Comparison of ENCODE assay signal across 10 cellular contexts in the genomic region with DNA sequence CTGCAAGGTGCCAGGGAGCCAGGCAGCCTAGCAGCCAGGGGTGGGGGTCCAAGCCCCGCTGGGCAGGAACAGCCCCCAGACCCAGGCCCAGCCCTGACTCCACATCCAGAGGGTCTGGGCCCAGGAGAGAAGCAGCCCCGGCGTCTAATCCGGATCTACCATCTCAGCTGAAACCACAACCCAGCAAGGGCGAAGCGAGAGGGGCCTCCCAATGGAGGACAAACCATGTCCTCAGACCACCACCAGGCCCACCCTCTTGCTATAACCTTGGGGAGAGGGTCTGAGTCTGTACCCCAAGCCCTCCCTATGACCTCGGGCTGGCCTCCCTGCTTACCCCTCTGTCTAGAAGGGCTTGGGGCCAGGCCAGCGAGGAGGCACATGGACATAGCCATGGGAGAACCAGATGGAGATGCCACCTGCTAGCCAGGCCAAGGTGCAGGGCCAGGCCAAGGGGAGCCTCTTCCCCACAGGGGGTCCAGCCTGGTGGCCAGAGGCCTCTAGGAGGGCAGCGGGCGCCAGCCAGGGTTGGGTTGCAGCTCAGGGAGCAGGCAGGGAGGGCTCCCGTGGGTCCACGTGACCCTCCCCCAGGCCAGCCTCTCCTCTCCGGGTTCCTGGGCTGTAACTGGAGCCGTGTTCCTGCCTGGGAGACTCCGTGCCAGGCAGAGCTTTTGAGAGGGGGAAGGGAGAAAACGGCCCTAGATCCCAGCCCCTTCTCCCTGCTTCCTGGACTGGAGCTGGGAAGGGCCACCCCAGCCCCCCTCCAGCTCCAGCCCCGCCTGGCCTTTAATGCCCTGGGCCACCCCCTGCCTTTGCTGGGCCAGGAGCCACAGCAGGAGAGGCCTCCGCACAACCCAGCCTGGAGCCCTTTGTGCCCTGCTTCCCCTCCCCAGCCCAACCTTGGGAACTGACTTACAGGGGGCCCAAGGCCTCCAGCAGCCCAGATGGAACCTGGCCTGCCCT. TPM values are rescaled to one million over a fixed set of nuclear protein-coding genes. Genes with fewer than 3 reads are reported as not detected.
DNase-seq lines count a peak whose midpoint lies in the region; ATAC-seq, FAIRE-seq and TF ChIP-seq lines count a peak whose summit lies in the region.
"Had no signal": no experiment of that assay in that cellular context is flagged by ENCODE, and none has a peak within 500 bp of the region (broad histone marks: within the 10 kb centered on the region; RNA-seq: fewer than 3 reads in every experiment).

No MANE protein-coding gene starts in this region.

- intact Hi-C loops in posterior vena cava (cut with DNase I), result loop anchor here (5.0 to 10.0 kb wide), 3 partner anchors 183 to 470 kb away; no protein-coding TSS in a partner anchor

- no peak for ATAC-seq in GM19035 (IDR thresholded peaks at IDR 0.05; ENCODE audit: unreplicated experiment)
- no peak for ATAC-seq in HG02938 (IDR thresholded peaks at IDR 0.05; ENCODE audit: unreplicated experiment)

- DNase-seq in GM13976 (ENCODE audit: low spot score) (peak; percentile 32), NCI-H2196 (lab: John Stamatoyannopoulos, UW; ENCODE audit: unreplicated experiment) (peak; percentile 80), germinal center (ENCODE audit: low spot score) (peak; percentile 1), posterior vena cava (ENCODE audit: low spot score) (peak; percentile 78), HTR-8/SVneo (ENCODE audit: insufficient read length, low spot score) (no peak), HT-29 (ENCODE audit: low spot score) (no peak)
- DNase-seq: naive B cell had no signal

- in situ Hi-C loops in GM13976 (cut with MboI; ENCODE audit: low sequenced_read_pairs, unreplicated experiment), result no loop called here

- no peak for TF ChIP-seq CTCF in GM13976 (IDR thresholded peaks at IDR 0.05; ENCODE audit: borderline replicate concordance, control extremely low read depth, extremely low read depth, insufficient read depth, missing control alignments)

- no peak for FAIRE-seq in HTR-8/SVneo (lab: Jason Lieb, UNC)
- FAIRE-seq: G401.6 had no signal

RNA-seq across cellular contexts. Expression of a gene that starts 2.5 kb away (rescaled TPM):
- total RNA-seq in posterior vena cava, result 1 to 10 TPM; 2.7 to 3.3 TPM
- total RNA-seq in HT-29 (2014; rRNA removed; shearing (Covaris generic)), result not detected in 2 replicates

Comparison
In these comparisons a context has a peak if more than half of its experiments do, and no peak if none do; other contexts are left out.
1. DNase-seq: peak in GM13976 (single experiment), NCI-H2196 (single experiment), germinal center (single experiment) and posterior vena cava (single experiment); none in HTR-8/SVneo (single experiment) and HT-29 (single experiment).